ENCODE assay signal across 8 cellular contexts in the genomic region with DNA sequence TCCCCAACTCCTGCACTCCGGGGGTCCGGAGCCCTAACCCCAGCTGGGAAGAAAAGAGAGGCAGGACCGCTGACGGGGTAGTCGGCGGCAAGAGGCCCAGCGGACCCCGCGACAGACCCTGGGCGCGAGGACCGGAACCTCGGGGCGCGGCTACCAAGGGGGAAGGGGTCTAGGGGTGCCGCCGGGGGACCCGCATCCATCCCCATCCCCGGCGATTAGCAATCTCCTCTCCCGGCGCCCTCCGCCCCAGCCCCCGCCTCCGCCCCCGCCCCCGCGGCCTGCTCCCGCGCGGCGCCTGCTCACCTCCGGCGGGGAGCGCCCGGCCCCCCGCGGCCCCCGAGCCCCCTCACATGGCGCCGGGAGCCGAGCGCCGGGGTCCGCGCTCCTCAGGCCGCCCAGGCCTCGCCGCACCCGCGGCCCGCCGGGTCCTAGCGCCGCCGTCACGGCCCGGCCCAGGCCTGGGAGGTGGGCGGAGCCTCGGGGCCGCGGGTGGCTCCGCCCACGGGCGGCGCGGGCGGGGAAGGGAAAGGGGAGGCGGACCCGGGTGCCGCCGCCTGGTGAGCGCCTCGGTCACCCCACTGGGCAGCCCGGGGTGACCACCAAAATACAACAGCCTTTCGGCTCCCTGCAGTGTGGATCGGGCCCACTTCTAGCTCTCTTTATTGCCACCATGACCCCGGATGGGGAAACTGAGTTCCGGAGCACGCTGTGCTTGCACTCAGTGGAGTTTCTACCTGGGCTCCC. TPM values are rescaled to one million over a fixed set of nuclear protein-coding genes. Genes with fewer than 3 reads are reported as not detected.
DNase-seq lines count a peak whose midpoint lies in the region; ATAC-seq and TF ChIP-seq lines count a peak whose summit lies in the region.

A gene with protein sequence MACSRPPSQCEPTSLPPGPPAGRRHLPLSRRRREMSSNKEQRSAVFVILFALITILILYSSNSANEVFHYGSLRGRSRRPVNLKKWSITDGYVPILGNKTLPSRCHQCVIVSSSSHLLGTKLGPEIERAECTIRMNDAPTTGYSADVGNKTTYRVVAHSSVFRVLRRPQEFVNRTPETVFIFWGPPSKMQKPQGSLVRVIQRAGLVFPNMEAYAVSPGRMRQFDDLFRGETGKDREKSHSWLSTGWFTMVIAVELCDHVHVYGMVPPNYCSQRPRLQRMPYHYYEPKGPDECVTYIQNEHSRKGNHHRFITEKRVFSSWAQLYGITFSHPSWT (minus strand): TSS at position 404 of the 744 bp plus-strand sequence. CDS start 1,622 bp downstream, outside the sequence.

- WGBS in adipose tissue, 3 donors: 1% methylated on average over 31 to 76 of the region's 80 CpGs

- peak within 1 kb of the TSS; percentile 60 for H3K27ac ChIP-seq in CD4-positive, alpha-beta memory T cell (ENCODE audit: low read depth, low read length)
- H3K27ac ChIP-seq in adipose tissue (ENCODE audit: low read depth, low read length) (peak within 1 kb of the TSS; percentile 92), upper lobe of right lung (peak within 1 kb of the TSS; percentile 94)

- peak within 1 kb of the TSS; percentile 47 to 91 (median 88) for H3K27ac Mint-ChIP-seq in CD4-positive, alpha-beta memory T cell
- H3K27ac Mint-ChIP-seq in osteocyte (ENCODE audit: unreplicated experiment): peak within 1 kb of the TSS; percentile 95

- POLR2A ChIA-PET in CD4-positive, alpha-beta memory T cell (lab: Charles Lee; ENCODE audit: partially characterized antibody): interaction anchor here (0.7 to 5.3 kb wide), 15 partner anchors 10 to 449 kb away, joined by 3 to 25 read pairs (median 4); a partner anchor contains a TSS

- no peaks in the 10 kb centered on the region for H3K27me3 Mint-ChIP-seq in CD4-positive, alpha-beta memory T cell
- no peaks in the 10 kb centered on the region for H3K27me3 Mint-ChIP-seq in osteocyte (ENCODE audit: unreplicated experiment)

- intact Hi-C loops in CD4-positive, alpha-beta memory T cell (cut with micrococcal nuclease): no loop called here
- intact Hi-C loops in Right ventricle myocardium superior (cut with DNase I) (no loop called here), upper lobe of right lung (cut with DNase I) (no loop called here)

- peaks cover 12 to 59% (median 37%) of the 10 kb centered on the region in 4 donors for H3K4me1 Mint-ChIP-seq in CD4-positive, alpha-beta memory T cell
- peaks cover 47% of the 10 kb centered on the region for H3K4me1 Mint-ChIP-seq in osteocyte (ENCODE audit: unreplicated experiment)

- H3K36me3 ChIP-seq in CD4-positive, alpha-beta memory T cell (ENCODE audit: insufficient read depth, low read length): peaks cover 21% of the 10 kb centered on the region
- peaks cover 18% of the 10 kb centered on the region for H3K36me3 ChIP-seq in upper lobe of right lung

- DNase-seq in CD4-positive, alpha-beta memory T cell: peak; percentile 61 to 74 (median 63)
- DNase-seq in HUDEP-2 (lab: John Stamatoyannopoulos, UW; ENCODE audit: unreplicated experiment in 76 of 76) (peak in 53 of 76 experiments; percentile 10 to 79 (median 44)), SKM-1 (lab: John Stamatoyannopoulos, UW; ENCODE audit: unreplicated experiment) (peak; percentile 59), Right ventricle myocardium superior (peak; percentile 86), osteocyte (ENCODE audit: extremely low spot score, unreplicated experiment) (peak; percentile 92), upper lobe of right lung (peak; percentile 90)

- peaks cover 25 to 39% of the 10 kb centered on the region in 2 donors for H3K36me3 Mint-ChIP-seq in CD4-positive, alpha-beta memory T cell
- peaks cover 13% of the 10 kb centered on the region for H3K36me3 Mint-ChIP-seq in osteocyte (ENCODE audit: unreplicated experiment)

- ATAC-seq in GM19351 (IDR thresholded peaks at IDR 0.05; ENCODE audit: unreplicated experiment) (peak; percentile 53), Right ventricle myocardium superior (ENCODE audit: poor library complexity) (peak; percentile 86), upper lobe of right lung (peak; percentile 86)

- no peaks in the 10 kb centered on the region for H3K9me3 ChIP-seq in CD4-positive, alpha-beta memory T cell (ENCODE audit: control insufficient read depth in 1 of 2, low read length in 2 of 2)
- H3K9me3 ChIP-seq in upper lobe of right lung: no peaks in the 10 kb centered on the region

- peaks cover 0 to 5% (median 0%) of the 10 kb centered on the region in 8 donors for H3K9me3 Mint-ChIP-seq in CD4-positive, alpha-beta memory T cell
- no peaks in the 10 kb centered on the region for H3K9me3 Mint-ChIP-seq in osteocyte (ENCODE audit: unreplicated experiment)

- H3K4me3 ChIP-seq in CD4-positive, alpha-beta memory T cell (ENCODE audit: low read length in 2 of 2): peak within 1 kb of the TSS; percentile 68 to 79
- peak within 1 kb of the TSS; percentile 96 for H3K4me3 ChIP-seq in upper lobe of right lung

- TF ChIP-seq CTCF in osteocyte (IDR thresholded peaks at IDR 0.05) (no peak), upper lobe of right lung (IDR thresholded peaks at IDR 0.05) (no peak)

- peaks cover 58% of the 10 kb centered on the region for H3K4me1 ChIP-seq in CD4-positive, alpha-beta memory T cell (ENCODE audit: insufficient read depth, low read length)
- peaks cover 64% of the 10 kb centered on the region for H3K4me1 ChIP-seq in upper lobe of right lung

- peak within 1 kb of the TSS; percentile 87 to 92 (median 90) for H3K4me3 Mint-ChIP-seq in CD4-positive, alpha-beta memory T cell
- peak within 1 kb of the TSS; percentile 89 for H3K4me3 Mint-ChIP-seq in osteocyte (ENCODE audit: unreplicated experiment)

- CTCF ChIA-PET in CD4-positive, alpha-beta memory T cell (lab: Charles Lee; ENCODE audit: partially characterized antibody): interaction anchor here (1.1 to 3.0 kb wide), 4 partner anchors 18 to 30 kb away, joined by 3 to 12 read pairs (median 6); a partner anchor contains a TSS

- no peaks in the 10 kb centered on the region for H3K27me3 ChIP-seq in CD4-positive, alpha-beta memory T cell (ENCODE audit: insufficient read depth, low read length)
- no peaks in the 10 kb centered on the region for H3K27me3 ChIP-seq in upper lobe of right lung

RNA-seq across cellular contexts. Expression of the gene that starts here (rescaled TPM):
- 100 to 1,000 TPM; 125 to 127 TPM for total RNA-seq in CD4-positive, alpha-beta memory T cell
- polyA plus RNA-seq in CD4-positive, alpha-beta memory T cell: 10 to 100 TPM; 45.2 to 45.6 TPM
- polyA plus RNA-seq in adipose tissue: 100 to 1,000 TPM in 2 of 3 donors, 10 to 100 TPM in 1; 41.1 to 142 (median 141) TPM
- 38.2 TPM for total RNA-seq in Right ventricle myocardium superior
- 73.4 and 77.0 TPM in 2 replicates for total RNA-seq in osteocyte
- 94.7 TPM for total RNA-seq in upper lobe of right lung

Comparison
In these comparisons a context has a peak if more than half of its experiments do, and no peak if none do; other contexts are left out.
1. Peak in every context shown above with its lines: DNase-seq, ATAC-seq, H3K4me3 ChIP-seq and H3K27ac ChIP-seq.